ENCODE assay signal across 2 cellular contexts in the genomic region with DNA sequence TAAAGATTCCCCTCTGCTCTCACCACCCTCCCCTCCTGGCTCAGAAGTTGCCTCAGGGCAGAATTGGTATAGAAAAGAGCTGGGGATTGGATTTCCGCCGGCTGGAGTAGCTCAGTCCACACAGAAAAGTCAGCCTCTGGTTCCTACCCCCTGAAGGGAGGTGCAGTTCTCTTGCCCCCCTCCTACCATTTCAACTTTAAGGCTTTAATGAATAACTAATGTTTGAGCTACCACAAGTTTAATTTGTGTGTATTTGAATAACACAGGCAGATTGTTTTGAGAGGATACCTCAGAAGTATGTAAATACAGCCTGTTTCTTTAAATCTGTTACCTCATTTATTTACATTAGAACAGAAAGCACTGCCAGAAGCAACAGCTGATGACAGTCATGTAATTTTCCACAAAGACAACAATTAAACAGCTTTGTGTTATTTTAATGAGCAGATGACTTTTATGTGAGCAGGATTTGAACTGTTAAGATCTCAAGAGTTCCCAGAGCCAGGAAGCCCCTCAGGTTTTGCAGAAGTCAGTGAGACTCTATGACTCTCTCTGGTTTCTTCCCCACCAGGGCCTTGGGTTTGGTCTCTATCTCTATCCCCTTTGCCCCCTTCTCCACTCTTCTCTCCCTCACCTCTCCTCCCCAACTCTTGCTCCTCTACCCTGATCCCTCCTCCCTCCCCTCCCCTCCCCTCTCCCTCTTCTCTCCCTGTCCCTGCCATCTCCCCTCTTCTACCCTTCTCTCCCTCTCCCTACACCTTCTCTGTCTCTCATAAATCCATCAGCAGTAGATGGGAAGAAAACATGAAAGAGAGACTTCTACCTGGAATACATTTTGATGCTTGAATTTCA.
TF ChIP-seq lines count a peak whose summit lies in the region.

No MANE protein-coding gene starts in this region.

TF ChIP-seq in K562, 482 proteins besides CTCF, POLR2A, EP300 and RAD21 (continued from another document):
- TF ChIP-seq IRF1 (CRISPR knock-in tag; IDR thresholded peaks at IDR 0.05; ENCODE audit: borderline replicate concordance), result no peak
- no peak for TF ChIP-seq XRCC3 (IDR thresholded peaks at IDR 0.05)
- TF ChIP-seq NFRKB (IDR thresholded peaks at IDR 0.05; ENCODE audit: low read depth), result peak; percentile 41; the same call in 1 of the 2 replicates
- peak; percentile 8; the same call in 1 of the 2 replicates for TF ChIP-seq JUND (IDR thresholded peaks at IDR 0.05; ENCODE audit: borderline replicate concordance, low read depth, low read length)
- TF ChIP-seq JUND (tag; IDR thresholded peaks at IDR 0.05; ENCODE audit: borderline replicate concordance, low read depth, low read length), result no peak; the same call in 2 of the 3 replicates
- no peak for TF ChIP-seq ZC3H4 (CRISPR knock-in tag; IDR thresholded peaks at IDR 0.05; ENCODE audit: borderline replicate concordance)
- TF ChIP-seq THRB (CRISPR knock-in tag; conservative IDR thresholded peaks at IDR 0.05), result 0 out of 2 replicates have a peak, but pooled peaks have one; percentile 61

TF ChIP-seq in HepG2, 621 proteins besides CTCF, POLR2A, EP300 and RAD21 (continued from another document and continues in another):
- TF ChIP-seq ZBED4 (CRISPR knock-in tag; IDR thresholded peaks at IDR 0.05; ENCODE audit: borderline replicate concordance), result no peak
- TF ChIP-seq SRSF9 (IDR thresholded peaks at IDR 0.05; ENCODE audit: borderline replicate concordance, insufficient read depth, low read depth, low read length, poor library complexity, severe bottlenecking), result no peak
- no peak for TF ChIP-seq MAX (IDR thresholded peaks at IDR 0.05)
- TF ChIP-seq, protein P1, sequence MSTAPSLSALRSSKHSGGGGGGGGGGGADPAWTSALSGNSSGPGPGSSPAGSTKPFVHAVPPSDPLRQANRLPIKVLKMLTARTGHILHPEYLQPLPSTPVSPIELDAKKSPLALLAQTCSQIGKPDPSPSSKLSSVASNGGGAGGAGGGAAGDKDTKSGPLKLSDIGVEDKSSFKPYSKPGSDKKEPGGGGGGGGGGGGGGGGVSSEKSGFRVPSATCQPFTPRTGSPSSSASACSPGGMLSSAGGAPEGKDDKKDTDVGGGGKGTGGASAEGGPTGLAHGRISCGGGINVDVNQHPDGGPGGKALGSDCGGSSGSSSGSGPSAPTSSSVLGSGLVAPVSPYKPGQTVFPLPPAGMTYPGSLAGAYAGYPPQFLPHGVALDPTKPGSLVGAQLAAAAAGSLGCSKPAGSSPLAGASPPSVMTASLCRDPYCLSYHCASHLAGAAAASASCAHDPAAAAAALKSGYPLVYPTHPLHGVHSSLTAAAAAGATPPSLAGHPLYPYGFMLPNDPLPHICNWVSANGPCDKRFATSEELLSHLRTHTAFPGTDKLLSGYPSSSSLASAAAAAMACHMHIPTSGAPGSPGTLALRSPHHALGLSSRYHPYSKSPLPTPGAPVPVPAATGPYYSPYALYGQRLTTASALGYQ (CRISPR knock-in tag; IDR thresholded peaks at IDR 0.05), result no peak; the same call in 1 of the 2 replicates
- no peak for TF ChIP-seq ZNF614 (CRISPR knock-in tag; IDR thresholded peaks at IDR 0.05; ENCODE audit: borderline replicate concordance)
- peak; percentile 41; the same call in 1 of the 2 replicates for TF ChIP-seq HMG20A (CRISPR knock-in tag; IDR thresholded peaks at IDR 0.05; ENCODE audit: borderline replicate concordance)
- TF ChIP-seq ZBTB49 (CRISPR knock-in tag; IDR thresholded peaks at IDR 0.05; ENCODE audit: borderline replicate concordance), result no peak
- no peak for TF ChIP-seq PHF8 (CRISPR knock-in tag; IDR thresholded peaks at IDR 0.05)
- TF ChIP-seq ZNF589 (CRISPR knock-in tag; conservative IDR thresholded peaks at IDR 0.05), result no peak
- no peak for TF ChIP-seq ZNF883 (CRISPR knock-in tag; IDR thresholded peaks at IDR 0.05; ENCODE audit: not compliant biosample characterization)
- no peak for TF ChIP-seq ARNT (IDR thresholded peaks at IDR 0.05)
- TF ChIP-seq ZFP1 (CRISPR knock-in tag; IDR thresholded peaks at IDR 0.05), result no peak
- no peak for TF ChIP-seq NFYC (CRISPR knock-in tag; IDR thresholded peaks at IDR 0.05)
- no peak for TF ChIP-seq ZNF775 (CRISPR knock-in tag; IDR thresholded peaks at IDR 0.05; ENCODE audit: borderline replicate concordance)
- TF ChIP-seq ZNF337 (CRISPR knock-in tag; IDR thresholded peaks at IDR 0.05; ENCODE audit: borderline replicate concordance, low read depth), result no peak
- no peak for TF ChIP-seq REST (IDR thresholded peaks at IDR 0.05; ENCODE audit: borderline replicate concordance in 1 of 2, low read depth in 1 of 2, low read length in 2 of 2)
- peak; percentile 13; the same call in 1 of the 2 replicates for TF ChIP-seq ZMYM4 (CRISPR knock-in tag; IDR thresholded peaks at IDR 0.05)
- TF ChIP-seq, protein P2, sequence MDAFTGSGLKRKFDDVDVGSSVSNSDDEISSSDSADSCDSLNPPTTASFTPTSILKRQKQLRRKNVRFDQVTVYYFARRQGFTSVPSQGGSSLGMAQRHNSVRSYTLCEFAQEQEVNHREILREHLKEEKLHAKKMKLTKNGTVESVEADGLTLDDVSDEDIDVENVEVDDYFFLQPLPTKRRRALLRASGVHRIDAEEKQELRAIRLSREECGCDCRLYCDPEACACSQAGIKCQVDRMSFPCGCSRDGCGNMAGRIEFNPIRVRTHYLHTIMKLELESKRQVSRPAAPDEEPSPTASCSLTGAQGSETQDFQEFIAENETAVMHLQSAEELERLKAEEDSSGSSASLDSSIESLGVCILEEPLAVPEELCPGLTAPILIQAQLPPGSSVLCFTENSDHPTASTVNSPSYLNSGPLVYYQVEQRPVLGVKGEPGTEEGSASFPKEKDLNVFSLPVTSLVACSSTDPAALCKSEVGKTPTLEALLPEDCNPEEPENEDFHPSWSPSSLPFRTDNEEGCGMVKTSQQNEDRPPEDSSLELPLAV (CRISPR knock-in tag; conservative IDR thresholded peaks at IDR 0.05; ENCODE audit: low read depth), result no peak
- TF ChIP-seq ZNF761 (CRISPR knock-in tag; conservative IDR thresholded peaks at IDR 0.05), result no peak
- TF ChIP-seq UBTF (CRISPR knock-in tag; IDR thresholded peaks at IDR 0.05), result no peak
- no peak for TF ChIP-seq SMAD9 (CRISPR knock-in tag; IDR thresholded peaks at IDR 0.05)
- peak; percentile 50; the same call in 1 of the 2 replicates for TF ChIP-seq BCL6 (CRISPR knock-in tag; IDR thresholded peaks at IDR 0.05)
- no peak for TF ChIP-seq ZNF83 (CRISPR knock-in tag; IDR thresholded peaks at IDR 0.05; ENCODE audit: borderline replicate concordance)
- TF ChIP-seq, protein P3, sequence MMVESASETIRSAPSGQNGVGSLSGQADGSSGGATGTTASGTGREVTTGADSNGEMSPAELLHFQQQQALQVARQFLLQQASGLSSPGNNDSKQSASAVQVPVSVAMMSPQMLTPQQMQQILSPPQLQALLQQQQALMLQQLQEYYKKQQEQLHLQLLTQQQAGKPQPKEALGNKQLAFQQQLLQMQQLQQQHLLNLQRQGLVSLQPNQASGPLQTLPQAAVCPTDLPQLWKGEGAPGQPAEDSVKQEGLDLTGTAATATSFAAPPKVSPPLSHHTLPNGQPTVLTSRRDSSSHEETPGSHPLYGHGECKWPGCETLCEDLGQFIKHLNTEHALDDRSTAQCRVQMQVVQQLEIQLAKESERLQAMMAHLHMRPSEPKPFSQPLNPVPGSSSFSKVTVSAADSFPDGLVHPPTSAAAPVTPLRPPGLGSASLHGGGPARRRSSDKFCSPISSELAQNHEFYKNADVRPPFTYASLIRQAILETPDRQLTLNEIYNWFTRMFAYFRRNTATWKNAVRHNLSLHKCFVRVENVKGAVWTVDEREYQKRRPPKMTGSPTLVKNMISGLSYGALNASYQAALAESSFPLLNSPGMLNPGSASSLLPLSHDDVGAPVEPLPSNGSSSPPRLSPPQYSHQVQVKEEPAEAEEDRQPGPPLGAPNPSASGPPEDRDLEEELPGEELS (CRISPR knock-in tag; IDR thresholded peaks at IDR 0.05), result peak; percentile 82
- no peak for TF ChIP-seq AGO2 (optimal IDR thresholded peaks at IDR 0.05; ENCODE audit: low read depth, low read length)
